Comparison of ENCODE assay signal across 1 cellular context in the genomic region with DNA sequence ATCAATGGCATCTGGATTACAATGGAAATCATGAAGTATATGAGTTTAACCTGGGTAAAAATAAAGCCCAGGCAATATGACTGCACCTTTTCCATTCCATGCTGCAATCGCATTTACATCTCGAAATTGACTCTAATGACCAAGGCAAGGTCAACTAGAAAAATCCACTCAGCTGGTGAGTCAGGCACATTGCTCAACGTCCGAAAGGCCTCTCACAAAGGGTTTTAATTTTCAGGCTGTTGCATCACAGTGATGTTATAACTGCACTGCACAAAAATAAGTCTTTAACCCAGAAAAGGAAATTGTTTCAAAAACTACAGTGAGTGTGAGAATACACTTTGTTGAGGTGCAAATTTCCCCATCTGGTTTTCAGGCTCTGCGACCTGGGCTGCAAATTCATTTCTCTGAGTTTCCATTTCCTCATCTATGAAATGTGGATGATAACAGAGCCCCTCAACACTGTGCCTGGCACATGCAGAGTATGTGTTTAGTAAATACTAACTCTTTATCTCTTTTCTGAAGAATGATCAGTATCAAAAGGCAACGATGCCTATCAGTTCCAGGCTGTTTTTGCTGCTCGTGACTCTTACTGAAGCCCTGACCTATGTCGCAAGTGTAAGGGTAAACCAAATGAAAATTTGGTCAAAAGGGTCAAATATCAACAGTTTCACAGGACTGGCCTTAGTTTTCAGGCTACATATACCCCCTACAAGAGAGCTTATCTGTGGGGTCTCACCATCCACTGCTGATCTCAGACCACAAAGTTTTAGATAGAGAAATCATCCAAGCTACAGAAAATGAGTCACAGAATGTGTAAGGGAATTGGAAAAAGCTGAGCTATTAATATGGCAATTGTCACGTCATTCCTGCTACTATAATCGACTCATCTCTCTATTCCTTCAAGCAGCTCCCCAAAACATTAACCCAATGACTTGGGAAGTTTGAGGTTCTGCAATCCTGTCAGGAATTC.
TF ChIP-seq lines count a peak whose summit lies in the region.

No MANE protein-coding gene starts in this region.

TF ChIP-seq in HepG2, 621 proteins besides CTCF, POLR2A, EP300 and RAD21 (continued from another document and continues in another):
- TF ChIP-seq, protein P1, sequence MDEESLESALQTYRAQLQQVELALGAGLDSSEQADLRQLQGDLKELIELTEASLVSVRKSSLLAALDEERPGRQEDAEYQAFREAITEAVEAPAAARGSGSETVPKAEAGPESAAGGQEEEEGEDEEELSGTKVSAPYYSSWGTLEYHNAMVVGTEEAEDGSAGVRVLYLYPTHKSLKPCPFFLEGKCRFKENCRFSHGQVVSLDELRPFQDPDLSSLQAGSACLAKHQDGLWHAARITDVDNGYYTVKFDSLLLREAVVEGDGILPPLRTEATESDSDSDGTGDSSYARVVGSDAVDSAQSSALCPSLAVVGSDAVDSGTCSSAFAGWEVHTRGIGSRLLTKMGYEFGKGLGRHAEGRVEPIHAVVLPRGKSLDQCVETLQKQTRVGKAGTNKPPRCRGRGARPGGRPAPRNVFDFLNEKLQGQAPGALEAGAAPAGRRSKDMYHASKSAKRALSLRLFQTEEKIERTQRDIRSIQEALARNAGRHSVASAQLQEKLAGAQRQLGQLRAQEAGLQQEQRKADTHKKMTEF (CRISPR knock-in tag; IDR thresholded peaks at IDR 0.05) = peak; percentile 82
- TF ChIP-seq, protein P2, sequence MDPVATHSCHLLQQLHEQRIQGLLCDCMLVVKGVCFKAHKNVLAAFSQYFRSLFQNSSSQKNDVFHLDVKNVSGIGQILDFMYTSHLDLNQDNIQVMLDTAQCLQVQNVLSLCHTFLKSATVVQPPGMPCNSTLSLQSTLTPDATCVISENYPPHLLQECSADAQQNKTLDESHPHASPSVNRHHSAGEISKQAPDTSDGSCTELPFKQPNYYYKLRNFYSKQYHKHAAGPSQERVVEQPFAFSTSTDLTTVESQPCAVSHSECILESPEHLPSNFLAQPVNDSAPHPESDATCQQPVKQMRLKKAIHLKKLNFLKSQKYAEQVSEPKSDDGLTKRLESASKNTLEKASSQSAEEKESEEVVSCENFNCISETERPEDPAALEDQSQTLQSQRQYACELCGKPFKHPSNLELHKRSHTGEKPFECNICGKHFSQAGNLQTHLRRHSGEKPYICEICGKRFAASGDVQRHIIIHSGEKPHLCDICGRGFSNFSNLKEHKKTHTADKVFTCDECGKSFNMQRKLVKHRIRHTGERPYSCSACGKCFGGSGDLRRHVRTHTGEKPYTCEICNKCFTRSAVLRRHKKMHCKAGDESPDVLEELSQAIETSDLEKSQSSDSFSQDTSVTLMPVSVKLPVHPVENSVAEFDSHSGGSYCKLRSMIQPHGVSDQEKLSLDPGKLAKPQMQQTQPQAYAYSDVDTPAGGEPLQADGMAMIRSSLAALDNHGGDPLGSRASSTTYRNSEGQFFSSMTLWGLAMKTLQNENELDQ (CRISPR knock-in tag; IDR thresholded peaks at IDR 0.05; ENCODE audit: borderline replicate concordance) = no peak
- TF ChIP-seq HOXA9 (CRISPR knock-in tag; IDR thresholded peaks at IDR 0.05; ENCODE audit: borderline replicate concordance) = no peak
- TF ChIP-seq, protein P3, sequence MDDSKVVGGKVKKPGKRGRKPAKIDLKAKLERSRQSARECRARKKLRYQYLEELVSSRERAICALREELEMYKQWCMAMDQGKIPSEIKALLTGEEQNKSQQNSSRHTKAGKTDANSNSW (CRISPR knock-in tag; IDR thresholded peaks at IDR 0.05; ENCODE audit: borderline replicate concordance) = no peak
- TF ChIP-seq ZNF724P (CRISPR knock-in tag; IDR thresholded peaks at IDR 0.05; ENCODE audit: borderline replicate concordance) = no peak
- no peak for TF ChIP-seq HDAC6 (IDR thresholded peaks at IDR 0.05; ENCODE audit: low read depth, low read length)
- no peak for TF ChIP-seq SCMH1 (CRISPR knock-in tag; IDR thresholded peaks at IDR 0.05; ENCODE audit: borderline replicate concordance)
- no peak for TF ChIP-seq ATF7-NPFF (CRISPR knock-in tag; IDR thresholded peaks at IDR 0.05; ENCODE audit: low read depth)
- TF ChIP-seq ZNF703 (CRISPR knock-in tag; IDR thresholded peaks at IDR 0.05; ENCODE audit: borderline replicate concordance) = no peak
- TF ChIP-seq SYNCRIP (IDR thresholded peaks at IDR 0.05; ENCODE audit: insufficient read depth, low read depth, low read length) = no peak
- no peak for TF ChIP-seq ZNF10 (CRISPR knock-in tag; IDR thresholded peaks at IDR 0.05; ENCODE audit: borderline replicate concordance, low read depth)
- peak; percentile 51; the same call in 1 of the 2 replicates for TF ChIP-seq ERF (CRISPR knock-in tag; IDR thresholded peaks at IDR 0.05)
- TF ChIP-seq, protein P4, sequence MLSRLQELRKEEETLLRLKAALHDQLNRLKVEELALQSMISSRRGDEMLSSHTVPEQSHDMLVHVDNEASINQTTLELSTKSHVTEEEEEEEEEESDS (CRISPR knock-in tag; IDR thresholded peaks at IDR 0.05; ENCODE audit: borderline replicate concordance) = no peak
- TF ChIP-seq SETDB1 (CRISPR knock-in tag; IDR thresholded peaks at IDR 0.05; ENCODE audit: borderline replicate concordance) = no peak
- TF ChIP-seq ZNF816 (CRISPR knock-in tag; IDR thresholded peaks at IDR 0.05; ENCODE audit: borderline replicate concordance) = 0 out of 2 replicates have a peak, but pooled peaks have one; percentile 54
- TF ChIP-seq PAF1 (CRISPR knock-in tag; IDR thresholded peaks at IDR 0.05) = peak; percentile 75; the same call in 1 of the 2 replicates
- TF ChIP-seq ETV6 (CRISPR knock-in tag; conservative IDR thresholded peaks at IDR 0.05) = no peak
- TF ChIP-seq, protein P5, sequence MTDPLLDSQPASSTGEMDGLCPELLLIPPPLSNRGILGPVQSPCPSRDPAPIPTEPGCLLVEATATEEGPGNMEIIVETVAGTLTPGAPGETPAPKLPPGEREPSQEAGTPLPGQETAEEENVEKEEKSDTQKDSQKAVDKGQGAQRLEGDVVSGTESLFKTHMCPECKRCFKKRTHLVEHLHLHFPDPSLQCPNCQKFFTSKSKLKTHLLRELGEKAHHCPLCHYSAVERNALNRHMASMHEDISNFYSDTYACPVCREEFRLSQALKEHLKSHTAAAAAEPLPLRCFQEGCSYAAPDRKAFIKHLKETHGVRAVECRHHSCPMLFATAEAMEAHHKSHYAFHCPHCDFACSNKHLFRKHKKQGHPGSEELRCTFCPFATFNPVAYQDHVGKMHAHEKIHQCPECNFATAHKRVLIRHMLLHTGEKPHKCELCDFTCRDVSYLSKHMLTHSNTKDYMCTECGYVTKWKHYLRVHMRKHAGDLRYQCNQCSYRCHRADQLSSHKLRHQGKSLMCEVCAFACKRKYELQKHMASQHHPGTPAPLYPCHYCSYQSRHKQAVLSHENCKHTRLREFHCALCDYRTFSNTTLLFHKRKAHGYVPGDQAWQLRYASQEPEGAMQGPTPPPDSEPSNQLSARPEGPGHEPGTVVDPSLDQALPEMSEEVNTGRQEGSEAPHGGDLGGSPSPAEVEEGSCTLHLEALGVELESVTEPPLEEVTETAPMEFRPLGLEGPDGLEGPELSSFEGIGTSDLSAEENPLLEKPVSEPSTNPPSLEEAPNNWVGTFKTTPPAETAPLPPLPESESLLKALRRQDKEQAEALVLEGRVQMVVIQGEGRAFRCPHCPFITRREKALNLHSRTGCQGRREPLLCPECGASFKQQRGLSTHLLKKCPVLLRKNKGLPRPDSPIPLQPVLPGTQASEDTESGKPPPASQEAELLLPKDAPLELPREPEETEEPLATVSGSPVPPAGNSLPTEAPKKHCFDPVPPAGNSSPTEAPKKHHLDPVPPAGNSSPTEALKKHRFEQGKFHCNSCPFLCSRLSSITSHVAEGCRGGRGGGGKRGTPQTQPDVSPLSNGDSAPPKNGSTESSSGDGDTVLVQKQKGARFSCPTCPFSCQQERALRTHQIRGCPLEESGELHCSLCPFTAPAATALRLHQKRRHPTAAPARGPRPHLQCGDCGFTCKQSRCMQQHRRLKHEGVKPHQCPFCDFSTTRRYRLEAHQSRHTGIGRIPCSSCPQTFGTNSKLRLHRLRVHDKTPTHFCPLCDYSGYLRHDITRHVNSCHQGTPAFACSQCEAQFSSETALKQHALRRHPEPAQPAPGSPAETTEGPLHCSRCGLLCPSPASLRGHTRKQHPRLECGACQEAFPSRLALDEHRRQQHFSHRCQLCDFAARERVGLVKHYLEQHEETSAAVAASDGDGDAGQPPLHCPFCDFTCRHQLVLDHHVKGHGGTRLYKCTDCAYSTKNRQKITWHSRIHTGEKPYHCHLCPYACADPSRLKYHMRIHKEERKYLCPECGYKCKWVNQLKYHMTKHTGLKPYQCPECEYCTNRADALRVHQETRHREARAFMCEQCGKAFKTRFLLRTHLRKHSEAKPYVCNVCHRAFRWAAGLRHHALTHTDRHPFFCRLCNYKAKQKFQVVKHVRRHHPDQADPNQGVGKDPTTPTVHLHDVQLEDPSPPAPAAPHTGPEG (CRISPR knock-in tag; IDR thresholded peaks at IDR 0.05) = no peak
- TF ChIP-seq SALL2 (CRISPR knock-in tag; IDR thresholded peaks at IDR 0.05) = 0 out of 2 replicates have a peak, but pooled peaks have one; percentile 26
- TF ChIP-seq ZNF441 (CRISPR knock-in tag; IDR thresholded peaks at IDR 0.05; ENCODE audit: borderline replicate concordance) = no peak
- TF ChIP-seq MIER2 (CRISPR knock-in tag; IDR thresholded peaks at IDR 0.05) = peak; percentile 65; the same call in 1 of the 2 replicates
- TF ChIP-seq, protein P6, sequence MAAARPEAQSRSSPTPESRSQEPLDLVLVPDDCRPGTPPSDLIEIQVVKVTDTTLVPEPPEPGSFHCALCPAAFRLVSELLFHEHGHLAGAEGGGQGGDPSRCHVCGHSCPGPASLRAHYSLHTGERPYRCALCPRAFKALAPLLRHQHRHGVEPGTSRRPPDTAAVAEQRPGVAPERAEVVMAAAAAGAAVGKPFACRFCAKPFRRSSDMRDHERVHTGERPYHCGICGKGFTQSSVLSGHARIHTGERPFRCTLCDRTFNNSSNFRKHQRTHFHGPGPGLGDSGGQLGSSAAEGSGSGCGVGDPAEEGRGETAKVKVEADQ (CRISPR knock-in tag; IDR thresholded peaks at IDR 0.05; ENCODE audit: borderline replicate concordance) = no peak
- TF ChIP-seq, protein P7, sequence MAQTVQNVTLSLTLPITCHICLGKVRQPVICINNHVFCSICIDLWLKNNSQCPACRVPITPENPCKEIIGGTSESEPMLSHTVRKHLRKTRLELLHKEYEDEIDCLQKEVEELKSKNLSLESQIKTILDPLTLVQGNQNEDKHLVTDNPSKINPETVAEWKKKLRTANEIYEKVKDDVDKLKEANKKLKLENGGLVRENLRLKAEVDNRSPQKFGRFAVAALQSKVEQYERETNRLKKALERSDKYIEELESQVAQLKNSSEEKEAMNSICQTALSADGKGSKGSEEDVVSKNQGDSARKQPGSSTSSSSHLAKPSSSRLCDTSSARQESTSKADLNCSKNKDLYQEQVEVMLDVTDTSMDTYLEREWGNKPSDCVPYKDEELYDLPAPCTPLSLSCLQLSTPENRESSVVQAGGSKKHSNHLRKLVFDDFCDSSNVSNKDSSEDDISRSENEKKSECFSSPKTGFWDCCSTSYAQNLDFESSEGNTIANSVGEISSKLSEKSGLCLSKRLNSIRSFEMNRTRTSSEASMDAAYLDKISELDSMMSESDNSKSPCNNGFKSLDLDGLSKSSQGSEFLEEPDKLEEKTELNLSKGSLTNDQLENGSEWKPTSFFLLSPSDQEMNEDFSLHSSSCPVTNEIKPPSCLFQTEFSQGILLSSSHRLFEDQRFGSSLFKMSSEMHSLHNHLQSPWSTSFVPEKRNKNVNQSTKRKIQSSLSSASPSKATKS (CRISPR knock-in tag; IDR thresholded peaks at IDR 0.05) = no peak
- TF ChIP-seq, protein P8, sequence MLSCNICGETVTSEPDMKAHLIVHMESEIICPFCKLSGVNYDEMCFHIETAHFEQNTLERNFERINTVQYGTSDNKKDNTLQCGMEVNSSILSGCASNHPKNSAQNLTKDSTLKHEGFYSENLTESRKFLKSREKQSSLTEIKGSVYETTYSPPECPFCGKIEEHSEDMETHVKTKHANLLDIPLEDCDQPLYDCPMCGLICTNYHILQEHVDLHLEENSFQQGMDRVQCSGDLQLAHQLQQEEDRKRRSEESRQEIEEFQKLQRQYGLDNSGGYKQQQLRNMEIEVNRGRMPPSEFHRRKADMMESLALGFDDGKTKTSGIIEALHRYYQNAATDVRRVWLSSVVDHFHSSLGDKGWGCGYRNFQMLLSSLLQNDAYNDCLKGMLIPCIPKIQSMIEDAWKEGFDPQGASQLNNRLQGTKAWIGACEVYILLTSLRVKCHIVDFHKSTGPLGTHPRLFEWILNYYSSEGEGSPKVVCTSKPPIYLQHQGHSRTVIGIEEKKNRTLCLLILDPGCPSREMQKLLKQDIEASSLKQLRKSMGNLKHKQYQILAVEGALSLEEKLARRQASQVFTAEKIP (CRISPR knock-in tag; IDR thresholded peaks at IDR 0.05; ENCODE audit: borderline replicate concordance) = no peak
- TF ChIP-seq CREM (IDR thresholded peaks at IDR 0.05) = peak; percentile 72
- TF ChIP-seq CREM (CRISPR knock-in tag; IDR thresholded peaks at IDR 0.05) = no peak
- no peak for TF ChIP-seq ZNF563 (CRISPR knock-in tag; IDR thresholded peaks at IDR 0.05)
- TF ChIP-seq SMAD1 (CRISPR knock-in tag; IDR thresholded peaks at IDR 0.05; ENCODE audit: borderline replicate concordance, low read depth) = no peak
- TF ChIP-seq KLF11 (CRISPR knock-in tag; IDR thresholded peaks at IDR 0.05) = no peak
- TF ChIP-seq, protein P9, sequence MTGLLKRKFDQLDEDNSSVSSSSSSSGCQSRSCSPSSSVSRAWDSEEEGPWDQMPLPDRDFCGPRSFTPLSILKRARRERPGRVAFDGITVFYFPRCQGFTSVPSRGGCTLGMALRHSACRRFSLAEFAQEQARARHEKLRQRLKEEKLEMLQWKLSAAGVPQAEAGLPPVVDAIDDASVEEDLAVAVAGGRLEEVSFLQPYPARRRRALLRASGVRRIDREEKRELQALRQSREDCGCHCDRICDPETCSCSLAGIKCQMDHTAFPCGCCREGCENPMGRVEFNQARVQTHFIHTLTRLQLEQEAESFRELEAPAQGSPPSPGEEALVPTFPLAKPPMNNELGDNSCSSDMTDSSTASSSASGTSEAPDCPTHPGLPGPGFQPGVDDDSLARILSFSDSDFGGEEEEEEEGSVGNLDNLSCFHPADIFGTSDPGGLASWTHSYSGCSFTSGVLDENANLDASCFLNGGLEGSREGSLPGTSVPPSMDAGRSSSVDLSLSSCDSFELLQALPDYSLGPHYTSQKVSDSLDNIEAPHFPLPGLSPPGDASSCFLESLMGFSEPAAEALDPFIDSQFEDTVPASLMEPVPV (CRISPR knock-in tag; IDR thresholded peaks at IDR 0.05) = no peak; the same call in 1 of the 2 replicates
- TF ChIP-seq, protein P10, sequence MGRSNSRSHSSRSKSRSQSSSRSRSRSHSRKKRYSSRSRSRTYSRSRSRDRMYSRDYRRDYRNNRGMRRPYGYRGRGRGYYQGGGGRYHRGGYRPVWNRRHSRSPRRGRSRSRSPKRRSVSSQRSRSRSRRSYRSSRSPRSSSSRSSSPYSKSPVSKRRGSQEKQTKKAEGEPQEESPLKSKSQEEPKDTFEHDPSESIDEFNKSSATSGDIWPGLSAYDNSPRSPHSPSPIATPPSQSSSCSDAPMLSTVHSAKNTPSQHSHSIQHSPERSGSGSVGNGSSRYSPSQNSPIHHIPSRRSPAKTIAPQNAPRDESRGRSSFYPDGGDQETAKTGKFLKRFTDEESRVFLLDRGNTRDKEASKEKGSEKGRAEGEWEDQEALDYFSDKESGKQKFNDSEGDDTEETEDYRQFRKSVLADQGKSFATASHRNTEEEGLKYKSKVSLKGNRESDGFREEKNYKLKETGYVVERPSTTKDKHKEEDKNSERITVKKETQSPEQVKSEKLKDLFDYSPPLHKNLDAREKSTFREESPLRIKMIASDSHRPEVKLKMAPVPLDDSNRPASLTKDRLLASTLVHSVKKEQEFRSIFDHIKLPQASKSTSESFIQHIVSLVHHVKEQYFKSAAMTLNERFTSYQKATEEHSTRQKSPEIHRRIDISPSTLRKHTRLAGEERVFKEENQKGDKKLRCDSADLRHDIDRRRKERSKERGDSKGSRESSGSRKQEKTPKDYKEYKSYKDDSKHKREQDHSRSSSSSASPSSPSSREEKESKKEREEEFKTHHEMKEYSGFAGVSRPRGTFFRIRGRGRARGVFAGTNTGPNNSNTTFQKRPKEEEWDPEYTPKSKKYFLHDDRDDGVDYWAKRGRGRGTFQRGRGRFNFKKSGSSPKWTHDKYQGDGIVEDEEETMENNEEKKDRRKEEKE (IDR thresholded peaks at IDR 0.05) = no peak
- TF ChIP-seq ZNF589 (CRISPR knock-in tag; conservative IDR thresholded peaks at IDR 0.05) = no peak
